ENCODE assay signal across 1 cellular context in genomic region chr2:17470855-17471641, GRCh38.
TF ChIP-seq lines count a peak whose summit lies in the region.

No MANE protein-coding gene starts in this region.

TF ChIP-seq in SK-N-SH, 30 proteins besides CTCF, POLR2A, EP300 and RAD21 (continued from another document):
- TF ChIP-seq REST (IDR thresholded peaks at IDR 0.05; ENCODE audit: low read depth, low read length) (no peak), POLR2AphosphoS5 (IDR thresholded peaks at IDR 0.05; ENCODE audit: low read depth, low read length) (no peak), FOXM1 (IDR thresholded peaks at IDR 0.05; ENCODE audit: low read depth) (no peak), YY1 (IDR thresholded peaks at IDR 0.05; ENCODE audit: low read depth) (no peak), TAF1 (IDR thresholded peaks at IDR 0.05; ENCODE audit: borderline replicate concordance, low read depth, low read length) (no peak), IRF3 (IDR thresholded peaks at IDR 0.05; ENCODE audit: low read depth, low read length) (no peak), TEAD4 (IDR thresholded peaks at IDR 0.05; ENCODE audit: borderline replicate concordance, insufficient read depth) (no peak), MXI1 (IDR thresholded peaks at IDR 0.05; ENCODE audit: low read depth, low read length) (no peak)
